ENCODE assay signal across 14 cellular contexts in genomic region chr1:200917291-200917817, GRCh38. TPM values are rescaled to one million over a fixed set of nuclear protein-coding genes. Genes with fewer than 3 reads are reported as not detected.
DNase-seq lines count a peak whose midpoint lies in the region; ATAC-seq and TF ChIP-seq lines count a peak whose summit lies in the region.
"Had no signal": no experiment of that assay in that cellular context is flagged by ENCODE, and none has a peak within 500 bp of the region (broad histone marks: within the 10 kb centered on the region; RNA-seq: fewer than 3 reads in every experiment).

No MANE protein-coding gene starts in this region.

- no peaks in the 10 kb centered on the region for H3K9me3 Mint-ChIP-seq in progenitor cell of endocrine pancreas (ENCODE audit: low read depth)
- H3K9me3 Mint-ChIP-seq in CD4-positive, alpha-beta T cell, result no peaks in the 10 kb centered on the region
- no peaks in the 10 kb centered on the region for H3K9me3 Mint-ChIP-seq in stimulated activated naive CD8-positive, alpha-beta T cell treated with anti-CD3 and anti-CD28 coated beads, Interleukin-15, amount 100 ng/mL, for 72 hours
- H3K9me3 Mint-ChIP-seq: activated naive CD8-positive, alpha-beta T cell treated with anti-CD3 and anti-CD28 coated beads, Interleukin-2, amount 50 U/mL, for 24 hours; T-helper 1 cell treated with Interleukin-12 subunit alpha and Interleukin-12 subunit beta and Interleukin-4 antibody, amounts not matched to agents 30 μg/mL and 1 μg/mL, for 36 hours had no signal

- peak overlapping the region; percentile 48 to 68 for H3K27ac ChIP-seq in esophagus (ENCODE audit: low read depth in 2 of 2, low read length in 1 of 2)
- no peak overlapping the region for H3K27ac ChIP-seq in CD4-positive, alpha-beta T cell (ENCODE audit: low read depth, low read length)

- peaks cover 0 to 6% of the 10 kb centered on the region in 2 donors for H3K36me3 ChIP-seq in esophagus (ENCODE audit: control insufficient read depth in 2 of 2, insufficient read depth in 2 of 2, low read length in 1 of 2)

- no peak overlapping the region for H3K4me3 Mint-ChIP-seq in progenitor cell of endocrine pancreas (ENCODE audit: low read depth)
- no peak overlapping the region for H3K4me3 Mint-ChIP-seq in CD4-positive, alpha-beta T cell
- no peak overlapping the region for H3K4me3 Mint-ChIP-seq in stimulated activated naive CD8-positive, alpha-beta T cell treated with anti-CD3 and anti-CD28 coated beads, Interleukin-15, amount 100 ng/mL, for 72 hours
- H3K4me3 Mint-ChIP-seq: activated naive CD8-positive, alpha-beta T cell treated with anti-CD3 and anti-CD28 coated beads, Interleukin-2, amount 50 U/mL, for 24 hours; T-helper 1 cell treated with Interleukin-12 subunit alpha and Interleukin-12 subunit beta and Interleukin-4 antibody, amounts not matched to agents 30 μg/mL and 1 μg/mL, for 36 hours had no signal

- CTCF ChIA-PET in CD4-positive, alpha-beta T cell (lab: Charles Lee), result no interaction called here

- no peak overlapping the region for H3K4me3 ChIP-seq in esophagus (ENCODE audit: low read depth in 1 of 2, low read length in 2 of 2)

- H3K27ac Mint-ChIP-seq in progenitor cell of endocrine pancreas, result peak overlapping the region; percentile 49
- no peak overlapping the region for H3K27ac Mint-ChIP-seq in CD4-positive, alpha-beta T cell
- no peak overlapping the region for H3K27ac Mint-ChIP-seq in stimulated activated naive CD8-positive, alpha-beta T cell treated with anti-CD3 and anti-CD28 coated beads, Interleukin-15, amount 100 ng/mL, for 72 hours
- H3K27ac Mint-ChIP-seq: activated naive CD8-positive, alpha-beta T cell treated with anti-CD3 and anti-CD28 coated beads, Interleukin-2, amount 50 U/mL, for 24 hours; T-helper 1 cell treated with Interleukin-12 subunit alpha and Interleukin-12 subunit beta and Interleukin-4 antibody, amounts not matched to agents 30 μg/mL and 1 μg/mL, for 36 hours had no signal

- H3K27me3 Mint-ChIP-seq in progenitor cell of endocrine pancreas, result no peaks in the 10 kb centered on the region
- H3K27me3 Mint-ChIP-seq in CD4-positive, alpha-beta T cell, result no peaks in the 10 kb centered on the region
- H3K27me3 Mint-ChIP-seq in stimulated activated naive CD8-positive, alpha-beta T cell treated with anti-CD3 and anti-CD28 coated beads, Interleukin-15, amount 100 ng/mL, for 72 hours, result peaks cover 14% of the 10 kb centered on the region

- ATAC-seq in CD4-positive, alpha-beta T cell (ENCODE audit: poor library complexity), result no peak
- no peak for ATAC-seq in stimulated activated naive CD8-positive, alpha-beta T cell treated with anti-CD3 and anti-CD28 coated beads, Interleukin-15, amount 100 ng/mL, for 72 hours
- ATAC-seq in GM21381 (IDR thresholded peaks at IDR 0.05; ENCODE audit: unreplicated experiment), result no peak
- ATAC-seq: activated naive CD8-positive, alpha-beta T cell treated with anti-CD3 and anti-CD28 coated beads, Interleukin-2, amount 50 U/mL, for 24 hours had no signal

- no peaks in the 10 kb centered on the region for H3K27me3 ChIP-seq in esophagus (ENCODE audit: control insufficient read depth in 1 of 2, insufficient read depth in 2 of 2, low read length in 2 of 2)
- no peaks in the 10 kb centered on the region for H3K27me3 ChIP-seq in CD4-positive, alpha-beta T cell (ENCODE audit: control insufficient read depth, insufficient read depth, low read length)

- DNase-seq in GM10266 (ENCODE audit: extremely low spot score), result peak; percentile 12
- peak; percentile 97 for DNase-seq in NCI-H2171 treated with DMSO at 0.1 percent for 48 hours (lab: John Stamatoyannopoulos, UW)
- DNase-seq in progenitor cell of endocrine pancreas (ENCODE audit: low spot score, unreplicated experiment), result no peak
- no peak for DNase-seq in CD4-positive, alpha-beta T cell
- no peak for DNase-seq in stimulated activated naive CD8-positive, alpha-beta T cell treated with anti-CD3 and anti-CD28 coated beads, Interleukin-15, amount 100 ng/mL, for 72 hours
- no peak for DNase-seq in activated CD4-positive, alpha-beta T cell treated with anti-CD3 and anti-CD28 coated beads for 1 hour
- DNase-seq: activated naive CD8-positive, alpha-beta T cell treated with anti-CD3 and anti-CD28 coated beads, Interleukin-2, amount 50 U/mL, for 24 hours; effector CD8-positive, alpha-beta T cell; hypothalamus; Kasumi-1 had no signal

- H3K4me1 Mint-ChIP-seq in progenitor cell of endocrine pancreas (ENCODE audit: low read depth), result no peaks in the 10 kb centered on the region
- H3K4me1 Mint-ChIP-seq in CD4-positive, alpha-beta T cell (ENCODE audit: low read depth), result no peaks in the 10 kb centered on the region
- no peaks in the 10 kb centered on the region for H3K4me1 Mint-ChIP-seq in stimulated activated naive CD8-positive, alpha-beta T cell treated with anti-CD3 and anti-CD28 coated beads, Interleukin-15, amount 100 ng/mL, for 72 hours
- H3K4me1 Mint-ChIP-seq: activated naive CD8-positive, alpha-beta T cell treated with anti-CD3 and anti-CD28 coated beads, Interleukin-2, amount 50 U/mL, for 24 hours had no signal

- peaks cover 3% of the 10 kb centered on the region for H3K36me3 Mint-ChIP-seq in progenitor cell of endocrine pancreas (ENCODE audit: insufficient read depth)
- no peaks in the 10 kb centered on the region for H3K36me3 Mint-ChIP-seq in CD4-positive, alpha-beta T cell (ENCODE audit: low read depth)

- no peaks in the 10 kb centered on the region for H3K9me3 ChIP-seq in esophagus (ENCODE audit: control insufficient read depth in 2 of 2, insufficient read depth in 1 of 2, low read depth in 1 of 2, low read length in 1 of 2)
- no peaks in the 10 kb centered on the region for H3K9me3 ChIP-seq in CD4-positive, alpha-beta T cell (ENCODE audit: control insufficient read depth, low read length)

- intact Hi-C loops in CD4-positive, alpha-beta T cell (cut with DNase I, micrococcal nuclease), result no loop called here

- POLR2A ChIA-PET in CD4-positive, alpha-beta T cell (lab: Charles Lee), result no interaction called here

- 52 to 57% methylated on average over 7 of the region's 7 CpGs for WGBS in esophagus, 2 donors

- H3K4me1 ChIP-seq in esophagus (ENCODE audit: control insufficient read depth in 2 of 2, insufficient read depth in 2 of 2, low read length in 1 of 2), result peaks cover 5 to 11% of the 10 kb centered on the region in 2 donors

- TF ChIP-seq CTCF in GM10266 (IDR thresholded peaks at IDR 0.05; ENCODE audit: control insufficient read depth, insufficient read depth, low read depth, missing control alignments), result no peak
- no peak for TF ChIP-seq CTCF in progenitor cell of endocrine pancreas (IDR thresholded peaks at IDR 0.05; ENCODE audit: unreplicated experiment)
- TF ChIP-seq CTCF in CD4-positive, alpha-beta T cell (IDR thresholded peaks at IDR 0.05), result no peak

RNA-seq across cellular contexts. Expression of gene INAVA, which starts 22.7 kb away (rescaled TPM):
- polyA plus RNA-seq in esophagus, result 10 to 100 TPM; 39.4 to 41.9 TPM
- 82.9 and 84.2 TPM in 2 replicates for total RNA-seq in progenitor cell of endocrine pancreas
- under 1 TPM in 1 of 2 experiments, not detected in 1; 0.22 TPM for total RNA-seq in CD4-positive, alpha-beta T cell

RNA-seq across cellular contexts. Expression of gene GPR25, which starts 44.6 kb away (rescaled TPM):
- polyA plus RNA-seq in esophagus, result under 1 TPM; 0.14 to 0.55 TPM
- not detected in 2 replicates for total RNA-seq in progenitor cell of endocrine pancreas
- total RNA-seq in CD4-positive, alpha-beta T cell, result 1 to 10 TPM; 2.7 to 3.3 TPM
- total RNA-seq: activated CD8-positive, alpha-beta memory T cell treated with anti-CD3 and anti-CD28 coated beads for 36 hours had no signal

Comparison
In these comparisons a context has a peak if more than half of its experiments do, and no peak if none do; other contexts are left out.
1. DNase-seq: peak in GM10266 (single experiment) and NCI-H2171 treated with DMSO at 0.1 percent for 48 hours (single experiment); none in progenitor cell of endocrine pancreas (single experiment), CD4-positive, alpha-beta T cell (0 of 10), stimulated activated naive CD8-positive, alpha-beta T cell treated with anti-CD3 and anti-CD28 coated beads, Interleukin-15, amount 100 ng/mL, for 72 hours (0 of 2) and activated CD4-positive, alpha-beta T cell treated with anti-CD3 and anti-CD28 coated beads for 1 hour (single experiment).
2. RNA of gene INAVA, which starts 22.7 kb away (total RNA-seq): 82.9 to 84.2 TPM in progenitor cell of endocrine pancreas; 0.22 TPM in CD4-positive, alpha-beta T cell; every median in the first group is over 10 times any median in the second.